26 cellular contexts compared by ENCODE assay signal in genomic region chrX:111090458-111090857, GRCh38. TPM values are rescaled to one million over a fixed set of nuclear protein-coding genes. Genes with fewer than 3 reads are reported as not detected.
A peak's percentile ranks its signal among the peaks of the same experiment; 100 is the strongest.
DNase-seq lines count a peak whose midpoint lies in the region; TF ChIP-seq lines count a peak whose summit lies in the region.
"Had no signal": no experiment of that assay in that cellular context is flagged by ENCODE, and none has a peak within 500 bp of the region (broad histone marks: within the 10 kb centered on the region; RNA-seq: fewer than 3 reads in every experiment).

No MANE protein-coding gene starts in this region.

- no peak overlapping the region for H4K8ac ChIP-seq in H9 (replicated peaks; ENCODE audit: insufficient read length, low read depth, low read length)

- H3K9ac ChIP-seq in H9 (ENCODE audit: extremely low read depth, insufficient read length, low read length) = no peak overlapping the region
- H3K9ac ChIP-seq: BLaER1 had no signal

- H3K27me3 ChIP-seq in BE2C = peaks cover 3% of the 10 kb centered on the region; the same call in 1 of the 2 replicates
- no peaks in the 10 kb centered on the region; the same call in 1 of the 2 replicates for H3K27me3 ChIP-seq in H9 (ENCODE audit: insufficient read depth, low read length)
- H3K27me3 ChIP-seq: SJSA1 had no signal

- no peak overlapping the region for H2BK120ac ChIP-seq in H9 (ENCODE audit: low read depth, low read length, poor library complexity, severe bottlenecking)

- no peak overlapping the region for H2BK12ac ChIP-seq in H9 (ENCODE audit: insufficient read length, low read depth, low read length)

- no peak overlapping the region for H2BK5ac ChIP-seq in H9 (ENCODE audit: insufficient read length, low read length)

- H3K9me3 ChIP-seq in BE2C (no peaks in the 10 kb centered on the region), H9 (ENCODE audit: control insufficient read depth, low read depth, low read length) (no peaks in the 10 kb centered on the region)
- H3K9me3 ChIP-seq: BLaER1, SJSA1 had no signal

- no peak overlapping the region for H3K27ac ChIP-seq in H9 (ENCODE audit: insufficient read length, low read depth, low read length)
- H3K27ac ChIP-seq: BLaER1, HL-60, PC-9, SJSA1 had no signal

- H3K79me2 ChIP-seq in H9 (ENCODE audit: insufficient read depth, low read length) = no peaks in the 10 kb centered on the region

- no peak overlapping the region for H3K4me2 ChIP-seq in H9 (ENCODE audit: insufficient read depth, insufficient read length, low read length)
- H3K4me2 ChIP-seq: BLaER1, PC-9 had no signal

- no peaks in the 10 kb centered on the region for H3K9me3 Mint-ChIP-seq in H9
- H3K9me3 Mint-ChIP-seq: T-helper 1 cell treated with Interleukin-12 subunit alpha and Interleukin-12 subunit beta and Interleukin-4 antibody, amounts not matched to agents 30 μg/mL and 1 μg/mL, for 36 hours had no signal

- H4K20me1 ChIP-seq in H9 (ENCODE audit: control insufficient read depth, insufficient read depth, insufficient read length) = no peaks in the 10 kb centered on the region
- H4K20me1 ChIP-seq: BLaER1 had no signal

- H3K18ac ChIP-seq in H9 (ENCODE audit: insufficient read length, low read depth, low read length) = no peak overlapping the region

- H3K23me2 ChIP-seq in H9 (ENCODE audit: insufficient read length, low read depth, low read length, poor library complexity, severe bottlenecking) = peaks cover under 1% of the 10 kb centered on the region

- H3K36me3 ChIP-seq in BE2C = no peaks in the 10 kb centered on the region
- H3K36me3 ChIP-seq: BLaER1, SJSA1 had no signal

- H4K5ac ChIP-seq in H9 (ENCODE audit: insufficient read length, low read depth, low read length) = no peak overlapping the region

- H3T11ph ChIP-seq in H9 (ENCODE audit: low read length) = no peak overlapping the region

- H3K4ac ChIP-seq in H9 (ENCODE audit: low read depth, low read length) = no peak overlapping the region

- H3K27me3 Mint-ChIP-seq in H9 (ENCODE audit: low read depth) = peaks cover 8% of the 10 kb centered on the region

- H4K91ac ChIP-seq in H9 (ENCODE audit: insufficient read length, low read depth, low read length) = no peak overlapping the region

- TF ChIP-seq CTCF in BE2C (IDR thresholded peaks at IDR 0.05; ENCODE audit: low read depth, low read length) (no peak), H9 (conservative IDR thresholded peaks at IDR 0.05) (no peak)

- no peaks in the 10 kb centered on the region for H3K36me3 Mint-ChIP-seq in H9 (ENCODE audit: insufficient read depth in 1 of 3, low read depth in 3 of 3)
- H3K36me3 Mint-ChIP-seq: CD4-positive, CD25-positive, alpha-beta regulatory T cell had no signal

- H3K4me3 Mint-ChIP-seq in H9 = no peak overlapping the region
- H3K4me3 Mint-ChIP-seq: CD4-positive, CD25-positive, alpha-beta regulatory T cell; T-helper 1 cell treated with Interleukin-12 subunit alpha and Interleukin-12 subunit beta and Interleukin-4 antibody, amounts not matched to agents 30 μg/mL and 1 μg/mL, for 36 hours had no signal

- no peak overlapping the region for H3K14ac ChIP-seq in H9 (ENCODE audit: insufficient read depth, low read length)

- no CpG with 5 or more reads among the region's 4 CpGs for WGBS in H9 (ENCODE audit: extremely low coverage, insufficient read length, low lambda C conversion rate)

- H2AK5ac ChIP-seq in H9 (ENCODE audit: insufficient read length, low read length) = no peak overlapping the region

- H3K23ac ChIP-seq in H9 (ENCODE audit: insufficient read length, low read depth, low read length) = no peak overlapping the region

- H2BK15ac ChIP-seq in H9 (ENCODE audit: low read depth, low read length) = no peak overlapping the region

- no peak overlapping the region for H2BK20ac ChIP-seq in H9 (ENCODE audit: low read depth, low read length, poor library complexity, severe bottlenecking)

- peak; percentile 5 to 55 (median 45) for DNase-seq in NCI-H1417 (lab: John Stamatoyannopoulos, UW)
- DNase-seq in NCI-H1417 treated with DMSO at 0.1 percent for 48 hours (lab: John Stamatoyannopoulos, UW) = no peak
- DNase-seq in BE2C = peak; percentile 21
- peak; percentile 82 for DNase-seq in SK-N-DZ (ENCODE audit: low spot score)
- DNase-seq in left kidney (ENCODE audit: low read depth, low spot score) = peak; percentile 31
- no peak for DNase-seq in H9
- DNase-seq in HuH-7 (ENCODE audit: low spot score) = no peak
- DNase-seq in SHP77 treated with DMSO at 0.1 percent for 48 hours (lab: John Stamatoyannopoulos, UW) = no peak
- DNase-seq: CD4-positive, CD25-positive, alpha-beta regulatory T cell; DMS79 treated with DMSO at 0.1 percent for 48 hours; GF-D8; Karpas-422; NCI-H1092; NCI-H1436 treated with DMSO at 0.1 percent for 48 hours; NCI-H187 treated with DMSO at 0.1 percent for 48 hours; NCI-H2107; NCI-H226; NCI-H510A; NCI-H774; PC-9; SW 1271 had no signal

- H3K79me1 ChIP-seq in H9 (ENCODE audit: insufficient read depth, low read depth, low read length, poor library complexity, severe bottlenecking) = no peaks in the 10 kb centered on the region

- H3K4me3 ChIP-seq in BE2C (ENCODE audit: low read depth, low read length) = no peak overlapping the region
- H3K4me3 ChIP-seq: BLaER1, PC-9, SJSA1 had no signal

- H3K27ac Mint-ChIP-seq in H9 = no peak overlapping the region
- H3K27ac Mint-ChIP-seq: CD4-positive, CD25-positive, alpha-beta regulatory T cell; T-helper 1 cell treated with Interleukin-12 subunit alpha and Interleukin-12 subunit beta and Interleukin-4 antibody, amounts not matched to agents 30 μg/mL and 1 μg/mL, for 36 hours had no signal

- peaks cover 47 to 56% of the 10 kb centered on the region in 2 experiments for H3K4me1 Mint-ChIP-seq in H9

- no peaks in the 10 kb centered on the region for H3K4me1 ChIP-seq in BE2C
- H3K4me1 ChIP-seq in H9 (ENCODE audit: insufficient read depth, low read length) = peaks cover 6% of the 10 kb centered on the region
- H3K4me1 ChIP-seq: BLaER1, SJSA1 had no signal

- no peak overlapping the region for H2AFZ ChIP-seq in H9 (ENCODE audit: low read length)
- H2AFZ ChIP-seq: PC-9 had no signal

- H3K56ac ChIP-seq in H9 (ENCODE audit: insufficient read length, low read depth, low read length) = no peak overlapping the region

RNA-seq across cellular contexts. Expression of gene PAK3, which starts 5.5 kb away (rescaled TPM):
- 0.29 TPM for polyA plus RNA-seq in BE2C (2012; ENCODE audit: insufficient read depth, insufficient read length, low read depth)
- polyA plus RNA-seq in SK-N-DZ (2014; cell fraction: cytosol; rRNA removed) = 3.0 and 3.6 TPM in 2 replicates
- 3.3 and 4.8 TPM in 2 replicates for polyA plus RNA-seq in SK-N-DZ (2014; cell fraction: nucleus; rRNA removed)
- 7.5 and 7.8 TPM in 2 replicates for total RNA-seq in H9 (2021)
- total RNA-seq: A172, PC-9 had no signal

Comparison
In these comparisons a context has a peak if more than half of its experiments do, and no peak if none do; other contexts are left out.
1. DNase-seq: peak in NCI-H1417 (3 of 3), BE2C (single experiment), SK-N-DZ (single experiment) and left kidney (single experiment); none in NCI-H1417 treated with DMSO at 0.1 percent for 48 hours (single experiment), H9 (single experiment), HuH-7 (single experiment) and SHP77 treated with DMSO at 0.1 percent for 48 hours (single experiment).